Comparison of ENCODE assay signal across 11 cellular contexts in the genomic region with DNA sequence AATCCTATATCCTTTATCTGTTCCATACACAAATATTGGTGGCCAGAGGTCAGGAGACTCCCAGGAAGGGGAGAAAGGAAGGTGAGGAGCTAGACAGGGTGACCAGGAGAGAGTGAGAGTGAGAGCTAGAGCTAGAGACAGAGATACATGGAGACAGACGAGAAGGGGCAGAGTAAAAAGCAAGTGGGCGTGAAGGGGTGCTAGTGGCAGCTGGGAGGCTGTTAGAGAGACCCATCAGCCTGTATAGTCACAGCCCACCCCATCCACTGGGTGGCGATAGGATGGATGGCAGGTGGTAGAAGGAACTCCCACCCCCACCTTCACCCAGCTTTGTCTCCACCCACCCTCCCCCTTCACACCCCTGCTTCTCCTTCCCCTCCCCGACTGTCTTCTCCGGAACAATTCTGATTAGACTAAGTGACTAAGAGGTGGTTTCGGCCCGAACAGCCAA. TPM values are rescaled to one million over a fixed set of nuclear protein-coding genes. Genes with fewer than 3 reads are reported as not detected.
DNase-seq lines count a peak whose midpoint lies in the region; ATAC-seq, FAIRE-seq and TF ChIP-seq lines count a peak whose summit lies in the region.
"Had no signal": no experiment of that assay in that cellular context is flagged by ENCODE, and none has a peak within 500 bp of the region (broad histone marks: within the 10 kb centered on the region; RNA-seq: fewer than 3 reads in every experiment).

No MANE protein-coding gene starts in this region.

- H3K4me1 ChIP-seq in breast epithelium (peaks cover 7 to 27% of the 10 kb centered on the region in 2 donors), lower lobe of right lung (peaks cover 67% of the 10 kb centered on the region)

- no peaks in the 10 kb centered on the region for H3K36me3 Mint-ChIP-seq in activated T-cell treated with anti-CD3 and anti-CD28 coated beads, Interleukin-2, amount 50 U/mL, for 24 hours (ENCODE audit: low read depth)
- no peaks in the 10 kb centered on the region for H3K36me3 Mint-ChIP-seq in activated T-cell treated with anti-CD3 and anti-CD28 coated beads, Interleukin-2, amount 50 U/mL, for 4 hours (ENCODE audit: insufficient read depth)
- H3K36me3 Mint-ChIP-seq: activated naive CD4-positive, alpha-beta T cell treated with anti-CD3 and anti-CD28 coated beads, Interleukin-2, amount 50 U/mL, for 24 hours had no signal

- FAIRE-seq in urothelium cell line (lab: Jason Lieb, UNC), result no peak

- H3K4me3 Mint-ChIP-seq in activated T-cell treated with anti-CD3 and anti-CD28 coated beads, Interleukin-2, amount 50 U/mL, for 24 hours, result no peak overlapping the region
- no peak overlapping the region for H3K4me3 Mint-ChIP-seq in activated T-cell treated with anti-CD3 and anti-CD28 coated beads, Interleukin-2, amount 50 U/mL, for 4 hours
- H3K4me3 Mint-ChIP-seq: activated naive CD4-positive, alpha-beta T cell treated with anti-CD3 and anti-CD28 coated beads, Interleukin-2, amount 50 U/mL, for 24 hours; CD4-positive, alpha-beta memory T cell had no signal

- H3K27me3 ChIP-seq in breast epithelium (no peaks in the 10 kb centered on the region), lower lobe of right lung (ENCODE audit: low read depth) (no peaks in the 10 kb centered on the region)

- H3K9me3 Mint-ChIP-seq in activated T-cell treated with anti-CD3 and anti-CD28 coated beads, Interleukin-2, amount 50 U/mL, for 24 hours, result no peaks in the 10 kb centered on the region
- H3K9me3 Mint-ChIP-seq in activated T-cell treated with anti-CD3 and anti-CD28 coated beads, Interleukin-2, amount 50 U/mL, for 4 hours, result no peaks in the 10 kb centered on the region
- H3K9me3 Mint-ChIP-seq: activated naive CD4-positive, alpha-beta T cell treated with anti-CD3 and anti-CD28 coated beads, Interleukin-2, amount 50 U/mL, for 24 hours; CD4-positive, alpha-beta memory T cell had no signal

- peak; percentile 38 for DNase-seq in activated T-cell treated with anti-CD3 and anti-CD28 coated beads, Interleukin-2, amount 50 U/mL, for 24 hours
- no peak for DNase-seq in activated T-cell treated with anti-CD3 and anti-CD28 coated beads, Interleukin-2, amount 50 U/mL, for 4 hours
- peak; percentile 76 for DNase-seq in NCI-H2227 (lab: John Stamatoyannopoulos, UW; ENCODE audit: unreplicated experiment)
- DNase-seq in breast epithelium (ENCODE audit: low spot score in 2 of 2), result no peak
- no peak for DNase-seq in lower lobe of right lung
- DNase-seq in urothelium cell line (ENCODE audit: low spot score), result no peak
- DNase-seq in left cardiac atrium, result no peak
- DNase-seq: CD4-positive, alpha-beta memory T cell; stimulated activated naive CD4-positive, alpha-beta T cell treated with Interleukin-2 at 50 U/mL for 16 hours had no signal

- H3K27ac Mint-ChIP-seq in activated T-cell treated with anti-CD3 and anti-CD28 coated beads, Interleukin-2, amount 50 U/mL, for 24 hours, result no peak overlapping the region
- H3K27ac Mint-ChIP-seq: activated naive CD4-positive, alpha-beta T cell treated with anti-CD3 and anti-CD28 coated beads, Interleukin-2, amount 50 U/mL, for 24 hours had no signal

- H3K36me3 ChIP-seq in breast epithelium, result no peaks in the 10 kb centered on the region
- no peaks in the 10 kb centered on the region for H3K36me3 ChIP-seq in lower lobe of right lung

- no peak for TF ChIP-seq CTCF in breast epithelium (IDR thresholded peaks at IDR 0.05)
- no peak for TF ChIP-seq CTCF in lower lobe of right lung (IDR thresholded peaks at IDR 0.05)

- no peak for TF ChIP-seq POLR2A in breast epithelium (IDR thresholded peaks at IDR 0.05)

- peaks cover 18% of the 10 kb centered on the region for H3K4me1 Mint-ChIP-seq in activated T-cell treated with anti-CD3 and anti-CD28 coated beads, Interleukin-2, amount 50 U/mL, for 24 hours (ENCODE audit: low read depth)
- H3K4me1 Mint-ChIP-seq in activated T-cell treated with anti-CD3 and anti-CD28 coated beads, Interleukin-2, amount 50 U/mL, for 4 hours (ENCODE audit: low read depth), result peaks cover 14% of the 10 kb centered on the region

- H3K9me3 ChIP-seq in breast epithelium (no peaks in the 10 kb centered on the region), lower lobe of right lung (no peaks in the 10 kb centered on the region)

- H3K27me3 Mint-ChIP-seq in activated T-cell treated with anti-CD3 and anti-CD28 coated beads, Interleukin-2, amount 50 U/mL, for 24 hours, result peaks cover 14% of the 10 kb centered on the region
- peaks cover 14% of the 10 kb centered on the region for H3K27me3 Mint-ChIP-seq in activated T-cell treated with anti-CD3 and anti-CD28 coated beads, Interleukin-2, amount 50 U/mL, for 4 hours (ENCODE audit: low read depth)

- H3K27ac ChIP-seq in breast epithelium (peak overlapping the region; percentile 49 to 86), temporal lobe (ENCODE audit: low read depth, low read length) (peak overlapping the region; percentile 23), lower lobe of right lung (no peak overlapping the region)

- ATAC-seq in activated T-cell treated with anti-CD3 and anti-CD28 coated beads, Interleukin-2, amount 50 U/mL, for 4 hours, result no peak
- ATAC-seq in lower lobe of right lung (no peak), left cardiac atrium (no peak)

- H3K4me3 ChIP-seq in breast epithelium, result no peak overlapping the region
- H3K4me3 ChIP-seq in lower lobe of right lung, result no peak overlapping the region

- intact Hi-C loops in breast epithelium (cut with DNase I; ENCODE audit: low total_unique reads) (no loop called here), lower lobe of right lung (cut with DNase I) (no loop called here), left cardiac atrium (cut with DNase I) (loop anchor here in 1 of 2 donors (5.0 kb wide), 1 partner anchor 38 kb away; no protein-coding TSS in a partner anchor)

RNA-seq across cellular contexts. Expression of gene PCDH1, which starts 32.8 kb away (rescaled TPM):
- under 1 TPM; 0.05 to 0.24 (median 0.14) TPM for total RNA-seq in activated T-cell treated with anti-CD3 and anti-CD28 coated beads, Interleukin-2, amount 50 U/mL, for 4 hours
- 10 to 100 TPM; 28.3 to 72.7 (median 65.9) TPM for total RNA-seq in breast epithelium
- 49.2 TPM for total RNA-seq in temporal lobe
- total RNA-seq in lower lobe of right lung, result 55.7 TPM
- total RNA-seq in left cardiac atrium, result 10 to 100 TPM; 20.7 to 36.0 TPM
- total RNA-seq: CD4-positive, alpha-beta memory T cell had no signal

Comparison
In these comparisons a context has a peak if more than half of its experiments do, and no peak if none do; other contexts are left out.
1. DNase-seq: peak in activated T-cell treated with anti-CD3 and anti-CD28 coated beads, Interleukin-2, amount 50 U/mL, for 24 hours (single experiment) and NCI-H2227 (single experiment); none in activated T-cell treated with anti-CD3 and anti-CD28 coated beads, Interleukin-2, amount 50 U/mL, for 4 hours (single experiment), breast epithelium (0 of 2), lower lobe of right lung (single experiment), urothelium cell line (single experiment) and left cardiac atrium (single experiment).
2. RNA of gene PCDH1, which starts 32.8 kb away (total RNA-seq): 28.3 to 72.7 TPM in breast epithelium, 55.7 TPM in lower lobe of right lung (single experiment), 49.2 TPM in temporal lobe (single experiment) and 20.7 to 36.0 TPM in left cardiac atrium; 0.05 to 0.24 TPM in activated T-cell treated with anti-CD3 and anti-CD28 coated beads, Interleukin-2, amount 50 U/mL, for 4 hours; every median in the first group is over 10 times any median in the second.